ENCODE assay signal across 8 cellular contexts in genomic region chr3:40387001-40387894, GRCh38. TPM values are rescaled to one million over a fixed set of nuclear protein-coding genes. Genes with fewer than 3 reads are reported as not detected.
DNase-seq lines count a peak whose midpoint lies in the region; ATAC-seq and TF ChIP-seq lines count a peak whose summit lies in the region.
"Had no signal": no experiment of that assay in that cellular context is flagged by ENCODE, and none has a peak within 500 bp of the region (broad histone marks: within the 10 kb centered on the region; RNA-seq: fewer than 3 reads in every experiment).

Gene ENTPD3, plus strand, starts transcription at chr3:40387184. Its CDS starts 874 bp downstream, at chr3:40388058.

- peaks cover 57% of the 10 kb centered on the region for H3K27me3 ChIP-seq in endodermal cell (ENCODE audit: control insufficient read depth, insufficient read depth, low read length, poor library complexity, severe bottlenecking)
- no peaks in the 10 kb centered on the region for H3K27me3 ChIP-seq in muscle layer of duodenum (ENCODE audit: low read depth, low read length)

- peaks cover 48% of the 10 kb centered on the region for H3K27me3 Mint-ChIP-seq in endodermal cell (ENCODE audit: insufficient read depth)
- H3K27me3 Mint-ChIP-seq in stimulated activated naive CD8-positive, alpha-beta T cell treated with anti-CD3 and anti-CD28 coated beads, Interleukin-15, amount 100 ng/mL, for 72 hours: peaks cover 40% of the 10 kb centered on the region

- H3K9ac ChIP-seq in endodermal cell (ENCODE audit: extremely low read depth, low read length, poor library complexity, severe bottlenecking): no peak within 1 kb of the TSS

- H3K4me3 Mint-ChIP-seq in endodermal cell: peak within 1 kb of the TSS; percentile 62
- peak within 1 kb of the TSS; percentile 78 to 79 for H3K4me3 Mint-ChIP-seq in stimulated activated naive CD8-positive, alpha-beta T cell treated with anti-CD3 and anti-CD28 coated beads, Interleukin-15, amount 100 ng/mL, for 72 hours

- no peaks in the 10 kb centered on the region for H3K36me3 Mint-ChIP-seq in endodermal cell (ENCODE audit: low read depth)

- no peak within 1 kb of the TSS for H3K27ac Mint-ChIP-seq in endodermal cell
- H3K27ac Mint-ChIP-seq in stimulated activated naive CD8-positive, alpha-beta T cell treated with anti-CD3 and anti-CD28 coated beads, Interleukin-15, amount 100 ng/mL, for 72 hours: no peak within 1 kb of the TSS

- peak; percentile 92 for ATAC-seq in stimulated activated naive CD8-positive, alpha-beta T cell treated with anti-CD3 and anti-CD28 coated beads, Interleukin-15, amount 100 ng/mL, for 72 hours
- no peak for ATAC-seq in GM19463 (IDR thresholded peaks at IDR 0.05; ENCODE audit: unreplicated experiment)

- WGBS in endodermal cell (ENCODE audit: insufficient coverage in 1 of 2, insufficient read length in 1 of 2), 2 experiments: 7 to 10% methylated on average over 16 to 49 of the region's 49 CpGs

- H3K4me1 ChIP-seq in endodermal cell (ENCODE audit: control insufficient read depth, insufficient read depth, low read length) (no peaks in the 10 kb centered on the region), muscle layer of duodenum (ENCODE audit: control insufficient read depth in 1 of 2, insufficient read depth in 2 of 2, low read length in 2 of 2) (no peaks in the 10 kb centered on the region)

- no peaks in the 10 kb centered on the region for H3K9me3 ChIP-seq in endodermal cell (ENCODE audit: control insufficient read depth, low read length)
- no peaks in the 10 kb centered on the region for H3K9me3 ChIP-seq in muscle layer of duodenum (ENCODE audit: control insufficient read depth in 1 of 2, low read length in 2 of 2)

- H3K36me3 ChIP-seq in endodermal cell (ENCODE audit: control insufficient read depth, insufficient read depth, low read length) (no peaks in the 10 kb centered on the region), muscle layer of duodenum (ENCODE audit: control insufficient read depth in 1 of 2, insufficient read depth in 2 of 2, low read length in 2 of 2) (peaks cover 0 to 7% of the 10 kb centered on the region in 2 donors)

- H3K27ac ChIP-seq in endodermal cell (ENCODE audit: low read depth, low read length) (no peak within 1 kb of the TSS), muscle layer of duodenum (ENCODE audit: low read length) (no peak within 1 kb of the TSS)

- peaks cover 5% of the 10 kb centered on the region for H3K4me1 Mint-ChIP-seq in endodermal cell
- peaks cover 9% of the 10 kb centered on the region for H3K4me1 Mint-ChIP-seq in stimulated activated naive CD8-positive, alpha-beta T cell treated with anti-CD3 and anti-CD28 coated beads, Interleukin-15, amount 100 ng/mL, for 72 hours

- no peaks in the 10 kb centered on the region for H3K9me3 Mint-ChIP-seq in endodermal cell
- no peaks in the 10 kb centered on the region for H3K9me3 Mint-ChIP-seq in stimulated activated naive CD8-positive, alpha-beta T cell treated with anti-CD3 and anti-CD28 coated beads, Interleukin-15, amount 100 ng/mL, for 72 hours

- DNase-seq in LNCaP clone FGC (ENCODE audit: low read depth) (no peak), endodermal cell (peak; percentile 91), Ammon's horn (ENCODE audit: low spot score) (no peak)
- peak in 2 of 3 experiments; percentile 3 to 11 for DNase-seq in activated CD8-positive, alpha-beta memory T cell treated with anti-CD3 and anti-CD28 coated beads for 48 hours (ENCODE audit: low read depth in 2 of 3, low spot score in 2 of 3)
- DNase-seq in stimulated activated naive CD8-positive, alpha-beta T cell treated with anti-CD3 and anti-CD28 coated beads, Interleukin-15, amount 100 ng/mL, for 72 hours: peak; percentile 30

- H3K4me3 ChIP-seq in LNCaP clone FGC (ENCODE audit: low read depth, low read length): peak within 1 kb of the TSS; percentile 50
- peak within 1 kb of the TSS; percentile 80 for H3K4me3 ChIP-seq in endodermal cell (ENCODE audit: low read length)
- H3K4me3 ChIP-seq in muscle layer of duodenum (ENCODE audit: low read depth in 1 of 2, low read length in 2 of 2): peak within 1 kb of the TSS; percentile 40 to 54

- no peak for TF ChIP-seq CTCF in LNCaP clone FGC (IDR thresholded peaks at IDR 0.05; ENCODE audit: control insufficient read depth, extremely low read depth, insufficient read depth)
- TF ChIP-seq CTCF in endodermal cell (conservative IDR thresholded peaks at IDR 0.05): peak; percentile 29

RNA-seq across cellular contexts. Expression of gene ENTPD3, which starts in this region (rescaled TPM):
- total RNA-seq in endodermal cell: under 1 TPM; 0.22 to 0.37 TPM
- polyA plus RNA-seq in endodermal cell (2013, experiment 1 of 2): 0.53 TPM
- 0.58 TPM for polyA plus RNA-seq in endodermal cell (2013, experiment 2 of 2)
- total RNA-seq: M059J had no signal

Comparison
In these comparisons a context has a peak if more than half of its experiments do, and no peak if none do; other contexts are left out.
1. Peak in DNase-seq and H3K4me3 ChIP-seq in endodermal cell; RNA of the gene not detected or under 1 TPM.
2. DNase-seq: peak in activated CD8-positive, alpha-beta memory T cell treated with anti-CD3 and anti-CD28 coated beads for 48 hours (2 of 3) and stimulated activated naive CD8-positive, alpha-beta T cell treated with anti-CD3 and anti-CD28 coated beads, Interleukin-15, amount 100 ng/mL, for 72 hours (2 of 2); none in LNCaP clone FGC (single experiment) and Ammon's horn (single experiment).
3. Peak in every context shown above with its lines, with median percentiles within 50 percentile points of each other: H3K4me3 ChIP-seq.